In genomic region chr3:42633544-42633943, GRCh38 we compare ENCODE assay signal across 22 cellular contexts. TPM values are rescaled to one million over a fixed set of nuclear protein-coding genes. Genes with fewer than 3 reads are reported as not detected.
"Had no signal": no experiment of that assay in that cellular context is flagged by ENCODE, and none has a peak within 500 bp of the region (broad histone marks: within the 10 kb centered on the region; RNA-seq: fewer than 3 reads in every experiment).

No MANE protein-coding gene starts in this region.

- DNase-seq: activated CD4-positive, alpha-beta T cell treated with anti-CD3 and anti-CD28 coated beads, Interleukin-2, amount 10 ng/mL, durations not matched to agents 7 days and 5 days; activated CD4-positive, CD25-positive, alpha-beta regulatory T cell; activated CD8-positive, alpha-beta memory T cell treated with anti-CD3 and anti-CD28 coated beads for 24 hours; activated CD8-positive, alpha-beta memory T cell treated with anti-CD3 and anti-CD28 coated beads, Interleukin-2, amount 50 U/mL, for 48 hours; activated gamma-delta T cell treated with Interleukin-2 at 50 U/mL for 16 hours; aorta; cerebellar nuclear complex; effector CD8-positive, alpha-beta T cell; left colon; pancreas; spleen; stimulated activated CD4-positive, alpha-beta T cell treated with anti-CD3 and anti-CD28 coated beads, Interleukin-4, amount 100 ng/mL, for 4 hours; T-helper 9 cell; thyroid gland had no signal

- H3K4me3 Mint-ChIP-seq: activated CD4-positive, alpha-beta T cell treated with anti-CD3 and anti-CD28 coated beads, Interleukin-2, amount 10 ng/mL, durations not matched to agents 7 days and 5 days; dendritic cell treated with granulocyte-macrophage colony-stimulating factor and Interleukin-4, amounts not matched to agents 40 ng/mL and 50 ng/mL, for 4 days; natural killer cell treated with Interleukin-12 subunit alpha and Interleukin-12 subunit beta and Interleukin-15 and Interleukin-18, amount 100 ng/mL, for 72 hours; stimulated activated memory B cell treated with anti-CD40 and anti-IgM and Interleukin-4, amounts not matched to agents 10 μg/mL and 1 μg/mL and 100 μg/mL, for 72 hours had no signal

- ATAC-seq: left colon; natural killer cell treated with Interleukin-12 subunit alpha and Interleukin-12 subunit beta and Interleukin-15 and Interleukin-18, amount 100 ng/mL, for 72 hours; pancreas; stimulated activated memory B cell treated with anti-CD40 and anti-IgM and Interleukin-4, amounts not matched to agents 10 μg/mL and 1 μg/mL and 100 μg/mL, for 72 hours had no signal

- H3K4me3 ChIP-seq: esophagus muscularis mucosa, hepatocyte, lung, pancreas, spleen, thyroid gland had no signal

- H3K27me3 Mint-ChIP-seq: activated CD4-positive, alpha-beta T cell treated with anti-CD3 and anti-CD28 coated beads, Interleukin-2, amount 10 ng/mL, durations not matched to agents 7 days and 5 days; dendritic cell treated with granulocyte-macrophage colony-stimulating factor and Interleukin-4, amounts not matched to agents 40 ng/mL and 50 ng/mL, for 4 days; natural killer cell treated with Interleukin-12 subunit alpha and Interleukin-12 subunit beta and Interleukin-15 and Interleukin-18, amount 100 ng/mL, for 72 hours; stimulated activated memory B cell treated with anti-CD40 and anti-IgM and Interleukin-4, amounts not matched to agents 10 μg/mL and 1 μg/mL and 100 μg/mL, for 72 hours had no signal

- H3K4me1 ChIP-seq: pancreas, thyroid gland had no signal

- H3K9me3 Mint-ChIP-seq: activated CD4-positive, alpha-beta T cell treated with anti-CD3 and anti-CD28 coated beads, Interleukin-2, amount 10 ng/mL, durations not matched to agents 7 days and 5 days; dendritic cell treated with granulocyte-macrophage colony-stimulating factor and Interleukin-4, amounts not matched to agents 40 ng/mL and 50 ng/mL, for 4 days; natural killer cell treated with Interleukin-12 subunit alpha and Interleukin-12 subunit beta and Interleukin-15 and Interleukin-18, amount 100 ng/mL, for 72 hours; stimulated activated memory B cell treated with anti-CD40 and anti-IgM and Interleukin-4, amounts not matched to agents 10 μg/mL and 1 μg/mL and 100 μg/mL, for 72 hours had no signal

- H3K4me1 Mint-ChIP-seq: stimulated activated memory B cell treated with anti-CD40 and anti-IgM and Interleukin-4, amounts not matched to agents 10 μg/mL and 1 μg/mL and 100 μg/mL, for 72 hours had no signal

- H3K27ac Mint-ChIP-seq: activated CD4-positive, alpha-beta T cell treated with anti-CD3 and anti-CD28 coated beads, Interleukin-2, amount 10 ng/mL, durations not matched to agents 7 days and 5 days; dendritic cell treated with granulocyte-macrophage colony-stimulating factor and Interleukin-4, amounts not matched to agents 40 ng/mL and 50 ng/mL, for 4 days; stimulated activated memory B cell treated with anti-CD40 and anti-IgM and Interleukin-4, amounts not matched to agents 10 μg/mL and 1 μg/mL and 100 μg/mL, for 72 hours had no signal

- H3K9me3 ChIP-seq: esophagus muscularis mucosa, neutrophil, pancreas, spleen, thyroid gland had no signal

- H3K27me3 ChIP-seq: esophagus muscularis mucosa, hepatocyte, neutrophil, pancreas, spleen, thyroid gland had no signal

- H3K27ac ChIP-seq: esophagus muscularis mucosa, hepatocyte, neutrophil, pancreas, spleen, thyroid gland had no signal

RNA-seq across cellular contexts. Expression of gene KLHL40, which starts 51.8 kb away (rescaled TPM):
- total RNA-seq: activated CD4-positive, alpha-beta T cell treated with anti-CD3 and anti-CD28 coated beads, Interleukin-2, amount 10 ng/mL, durations not matched to agents 7 days and 5 days; aorta; hepatocyte; left colon; lung; natural killer cell treated with Interleukin-12 subunit alpha and Interleukin-12 subunit beta and Interleukin-15 and Interleukin-18, amount 100 ng/mL, for 72 hours; pancreas; spleen; thyroid gland; ureter had no signal
- polyA plus RNA-seq: hepatocyte had no signal
